8 cellular contexts compared by ENCODE assay signal in the genomic region with DNA sequence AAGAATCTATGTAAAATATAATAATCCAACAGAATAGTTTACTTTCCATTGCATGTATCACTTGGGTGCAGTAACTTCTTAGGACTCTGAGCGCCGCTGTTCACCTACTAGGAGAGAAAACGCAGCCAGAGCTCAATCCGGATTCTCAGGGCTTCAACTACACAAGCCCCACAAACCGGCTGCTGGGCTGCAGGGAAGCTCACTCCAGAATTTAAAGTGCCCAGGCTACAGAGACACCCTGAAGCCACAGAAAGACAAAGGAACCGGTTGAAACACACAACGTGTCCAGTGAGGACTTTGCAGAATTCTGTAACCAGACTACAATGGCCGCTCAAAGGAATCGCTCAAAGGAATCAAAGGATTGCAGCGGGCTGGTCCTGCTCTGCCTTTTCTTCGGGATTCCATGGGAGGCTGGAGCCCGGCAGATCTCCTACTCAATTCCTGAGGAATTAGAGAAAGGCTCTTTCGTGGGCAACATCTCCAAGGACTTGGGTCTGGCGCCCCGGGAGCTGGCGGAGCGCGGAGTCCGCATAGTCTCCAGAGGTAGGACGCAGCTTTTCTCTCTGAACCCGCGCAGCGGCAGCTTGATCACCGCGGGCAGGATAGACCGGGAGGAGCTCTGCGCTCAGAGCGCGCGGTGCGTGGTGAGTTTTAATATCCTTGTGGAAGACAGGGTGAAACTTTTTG. TPM values are rescaled to one million over a fixed set of nuclear protein-coding genes. Genes with fewer than 3 reads are reported as not detected.
DNase-seq lines count a peak whose midpoint lies in the region; ATAC-seq and TF ChIP-seq lines count a peak whose summit lies in the region.

A gene (plus strand): TSS at position 135 of the 687 bp plus-strand sequence. CDS start 189 bp downstream, at position 324.

- H3K9me2 ChIP-seq in OCI-LY7 (ENCODE audit: insufficient read depth, low read length) = no peaks in the 10 kb centered on the region

- H3K4me1 ChIP-seq in OCI-LY7 (ENCODE audit: insufficient read depth, low read length, poor library complexity, severe bottlenecking) = no peaks in the 10 kb centered on the region
- H3K4me1 ChIP-seq in trophoblast cell (ENCODE audit: control insufficient read depth in 1 of 2, insufficient read depth in 2 of 2, low read length in 2 of 2) = peaks cover 4% of the 10 kb centered on the region in 2 experiments

- H3K27me3 ChIP-seq in trophoblast cell (ENCODE audit: insufficient read depth, low read length) = no peaks in the 10 kb centered on the region

- H3K27ac ChIP-seq in OCI-LY7 (ENCODE audit: low read depth, low read length, poor library complexity, severe bottlenecking) (no peak within 1 kb of the TSS), trophoblast cell (ENCODE audit: low read depth, low read length) (no peak within 1 kb of the TSS)

- H2BK5ac ChIP-seq in trophoblast cell (ENCODE audit: low read depth, low read length, poor library complexity) = no peak within 1 kb of the TSS

- peaks cover 23% of the 10 kb centered on the region for H3K36me3 Mint-ChIP-seq in activated naive CD4-positive, alpha-beta T cell treated with anti-CD3 and anti-CD28 coated beads, Interleukin-2, amount 50 U/mL, for 24 hours

- H3K27me3 Mint-ChIP-seq in activated naive CD4-positive, alpha-beta T cell treated with anti-CD3 and anti-CD28 coated beads, Interleukin-2, amount 50 U/mL, for 24 hours = peaks cover 55% of the 10 kb centered on the region

- H3K4me3 Mint-ChIP-seq in activated naive CD4-positive, alpha-beta T cell treated with anti-CD3 and anti-CD28 coated beads, Interleukin-2, amount 50 U/mL, for 24 hours = peak within 1 kb of the TSS; percentile 90

- H3K14ac ChIP-seq in trophoblast cell (ENCODE audit: low read length) = peak within 1 kb of the TSS; percentile 34

- POLR2A ChIA-PET in OCI-LY7 (lab: Charles Lee) = interaction anchor here (0.9 to 2.2 kb wide), 4 partner anchors 63 to 151 kb away, joined by 3 to 6 read pairs (median 3); a partner anchor contains a TSS

- no peak within 1 kb of the TSS for H3K4ac ChIP-seq in trophoblast cell (ENCODE audit: low read depth, low read length)

- peak within 1 kb of the TSS; percentile 27 for H3K18ac ChIP-seq in trophoblast cell (ENCODE audit: low read length)

- H3K79me2 ChIP-seq in OCI-LY7 (ENCODE audit: insufficient read depth, low read depth, low read length) (no peaks in the 10 kb centered on the region), trophoblast cell (ENCODE audit: control insufficient read depth, insufficient read depth, low read length, poor library complexity) (no peaks in the 10 kb centered on the region)

- no TSS peak for BruUV-seq in OCI-LY7 (replicated peaks; lab: Mats Ljungman, UMichigan)

- peaks cover 20% of the 10 kb centered on the region for H3K9me3 Mint-ChIP-seq in activated naive CD4-positive, alpha-beta T cell treated with anti-CD3 and anti-CD28 coated beads, Interleukin-2, amount 50 U/mL, for 24 hours

- ATAC-seq in GM18868 (IDR thresholded peaks at IDR 0.05; ENCODE audit: unreplicated experiment) (peak; percentile 73), HG03103 (IDR thresholded peaks at IDR 0.05; ENCODE audit: low read depth, unreplicated experiment) (peak; percentile 46), Right ventricle myocardium inferior (peak; percentile 50)

- no peak within 1 kb of the TSS for H4K12ac ChIP-seq in trophoblast cell (ENCODE audit: low read depth, low read length)

- H4K8ac ChIP-seq in trophoblast cell (ENCODE audit: low read depth, low read length) = no peak within 1 kb of the TSS

- H3K79me1 ChIP-seq in trophoblast cell (ENCODE audit: low read length) = peaks cover 5% of the 10 kb centered on the region

- H2AFZ ChIP-seq in OCI-LY7 (ENCODE audit: low read length) = no peak within 1 kb of the TSS
- H2AFZ ChIP-seq in trophoblast cell (ENCODE audit: insufficient read depth, low read length, poor library complexity) = no peak within 1 kb of the TSS

- H4K20me1 ChIP-seq in OCI-LY7 (ENCODE audit: insufficient read depth, low read length) = no peaks in the 10 kb centered on the region

- CTCF ChIA-PET in OCI-LY7 (lab: Charles Lee; ENCODE audit: unreplicated experiment) = interaction anchor here (0.9 to 1.7 kb wide), 4 partner anchors 43 to 151 kb away, joined by 3 to 8 read pairs (median 4); a partner anchor contains a TSS

- peak; percentile 81 for DNase-seq in AG08396 (ENCODE audit: low spot score)
- peak; percentile 70 for DNase-seq in OCI-LY7 (ENCODE audit: low spot score)
- DNase-seq in Right ventricle myocardium inferior (ENCODE audit: missing footprints) = no peak
- peak; percentile 69 to 84 for DNase-seq in trophoblast cell
- no peak for DNase-seq in DMS153 (lab: John Stamatoyannopoulos, UW)

- peak within 1 kb of the TSS; percentile 32 for H4K91ac ChIP-seq in trophoblast cell (ENCODE audit: low read depth, low read length)

- H3K23ac ChIP-seq in trophoblast cell (ENCODE audit: low read length) = no peak within 1 kb of the TSS

- H3K36me3 ChIP-seq in OCI-LY7 (ENCODE audit: insufficient read depth, low read length) (no peaks in the 10 kb centered on the region), trophoblast cell (ENCODE audit: control insufficient read depth in 1 of 2, insufficient read depth in 2 of 2, low read length in 2 of 2) (peaks cover 16 to 20% of the 10 kb centered on the region in 2 experiments)

- no CpG with 5 or more reads among the region's 31 CpGs for WGBS in trophoblast cell (ENCODE audit: extremely low coverage, insufficient coverage, insufficient read length)

- no peak within 1 kb of the TSS for H2BK120ac ChIP-seq in trophoblast cell (ENCODE audit: insufficient read depth, low read length, poor library complexity)

- H3K4me3 ChIP-seq in OCI-LY7 (ENCODE audit: low read depth, low read length, poor library complexity, severe bottlenecking) (no peak within 1 kb of the TSS), trophoblast cell (ENCODE audit: low read depth, low read length) (peak within 1 kb of the TSS; percentile 70)

- H3K4me1 Mint-ChIP-seq in activated naive CD4-positive, alpha-beta T cell treated with anti-CD3 and anti-CD28 coated beads, Interleukin-2, amount 50 U/mL, for 24 hours = peaks cover 18% of the 10 kb centered on the region

- peak within 1 kb of the TSS; percentile 37; the same call in 1 of the 2 replicates for H3K4me2 ChIP-seq in OCI-LY7 (ENCODE audit: low read length)
- peak within 1 kb of the TSS; percentile 62 for H3K4me2 ChIP-seq in trophoblast cell (ENCODE audit: low read length)

- intact Hi-C loops in OCI-LY7 (cut with micrococcal nuclease; ENCODE audit: unreplicated experiment) = loop anchor here (1.0 to 5.0 kb wide), 2 partner anchors 26 to 56 kb away; a partner anchor contains a TSS
- intact Hi-C loops in Right ventricle myocardium inferior (cut with DNase I) = loop anchor here (5.0 kb wide), 1 partner anchor 41 kb away; a partner anchor contains a TSS

- H3K9ac ChIP-seq in trophoblast cell (ENCODE audit: low read length) = peak within 1 kb of the TSS; percentile 39

- peak within 1 kb of the TSS; percentile 33 for H3K27ac Mint-ChIP-seq in activated naive CD4-positive, alpha-beta T cell treated with anti-CD3 and anti-CD28 coated beads, Interleukin-2, amount 50 U/mL, for 24 hours

- H3K9me3 ChIP-seq in OCI-LY7 (ENCODE audit: low read length) (no peaks in the 10 kb centered on the region), trophoblast cell (ENCODE audit: insufficient read depth, low read depth, low read length) (peaks cover 22% of the 10 kb centered on the region)

- no peak within 1 kb of the TSS for H2BK12ac ChIP-seq in trophoblast cell (ENCODE audit: low read length)

- no peak within 1 kb of the TSS for H2AK5ac ChIP-seq in trophoblast cell (ENCODE audit: low read length)

- peak; percentile 88 for TF ChIP-seq CTCF in OCI-LY7 (conservative IDR thresholded peaks at IDR 0.05; ENCODE audit: low read length)

RNA-seq across cellular contexts. Expression of the gene that starts here (rescaled TPM):
- total RNA-seq in OCI-LY7 (2014; rRNA removed; shearing (Covaris generic)) = 2.7 and 4.9 TPM in 2 replicates
- total RNA-seq in OCI-LY7 (2022) = 3.4 and 3.9 TPM in 2 replicates
- total RNA-seq in Right ventricle myocardium inferior = 4.1 TPM
- 10.6 and 10.7 TPM in 2 replicates for polyA plus RNA-seq in trophoblast cell (2013)

Comparison
In these comparisons a context has a peak if more than half of its experiments do, and no peak if none do; other contexts are left out.
1. DNase-seq: peak in AG08396 (single experiment), OCI-LY7 (single experiment) and trophoblast cell (2 of 2); none in Right ventricle myocardium inferior (single experiment) and DMS153 (single experiment).
2. Peak in every context shown above with its lines, with median percentiles within 50 percentile points of each other: ATAC-seq.